In genomic region chr22:17110791-17111550, GRCh38 we compare ENCODE assay signal across 1 cellular context.
TF ChIP-seq lines count a peak whose summit lies in the region.

No MANE protein-coding gene starts in this region.

TF ChIP-seq in SK-N-SH treated with all-trans-retinoic acid at 6 μM for 48 hours, 23 proteins besides CTCF, POLR2A, EP300 and RAD21 (continued from another document):
- TF ChIP-seq CSRNP3 (CRISPR knock-in tag; IDR thresholded peaks at IDR 0.05) = no peak
- no peak for TF ChIP-seq ZFP3 (CRISPR knock-in tag; IDR thresholded peaks at IDR 0.05)
